Comparison of ENCODE assay signal across 1 cellular context in genomic region chrY:7753708-7754107, GRCh38.
A peak's percentile ranks its signal among the peaks of the same experiment; 100 is the strongest.
TF ChIP-seq lines count a peak whose summit lies in the region.

No MANE protein-coding gene starts in this region.

TF ChIP-seq in HepG2, 621 proteins besides CTCF, POLR2A, EP300 and RAD21:
- TF ChIP-seq SOX13 (IDR thresholded peaks at IDR 0.05) (no peak), SOX13 (CRISPR knock-in tag; conservative IDR thresholded peaks at IDR 0.05 in 1 of 2, IDR thresholded peaks at IDR 0.05 in 1 of 2) (0 out of 4 replicates have a peak, but pooled peaks of 1 of the 2 experiments have one; percentile 18), SOX6 (IDR thresholded peaks at IDR 0.05) (no peak), SOX6 (CRISPR knock-in tag; IDR thresholded peaks at IDR 0.05) (peak; percentile 34), SP4 (CRISPR knock-in tag; IDR thresholded peaks at IDR 0.05) (no peak), HNF4A (CRISPR knock-in tag; IDR thresholded peaks at IDR 0.05) (peak; percentile 54), SRF (IDR thresholded peaks at IDR 0.05; ENCODE audit: low read depth, low read length) (no peak)
